In genomic region chr5:68838157-68838718, GRCh38 we compare ENCODE assay signal across 27 cellular contexts.
"Had no signal": no experiment of that assay in that cellular context is flagged by ENCODE, and none has a peak within 500 bp of the region (broad histone marks: within the 10 kb centered on the region; RNA-seq: fewer than 3 reads in every experiment).

No MANE protein-coding gene starts in this region.

- H3K4me1 ChIP-seq: heart right ventricle, left ventricle myocardium inferior, parathyroid adenoma, psoas muscle, spleen, transverse colon had no signal

- ATAC-seq: activated CD8-positive, alpha-beta T cell treated with anti-CD3 and anti-CD28 coated beads for 36 hours; activated naive CD4-positive, alpha-beta T cell treated with anti-CD3 and anti-CD28 coated beads, Interleukin-2, amount 50 U/mL, for 72 hours; heart right ventricle; T-helper 17 cell had no signal

- H3K27me3 Mint-ChIP-seq: activated CD8-positive, alpha-beta T cell treated with anti-CD3 and anti-CD28 coated beads for 36 hours had no signal

- H3K27me3 ChIP-seq: dorsolateral prefrontal cortex, heart right ventricle, spleen, testis, transverse colon, vagina had no signal

- DNase-seq: activated B cell treated with CpG ODN at 0.5 μM for 24 hours; activated CD4-positive, alpha-beta T cell treated with anti-CD3 and anti-CD28 coated beads, Interleukin-2, amount 50 U/mL, for 1 hour; activated CD8-positive, alpha-beta T cell treated with anti-CD3 and anti-CD28 coated beads for 36 hours; activated T-cell treated with anti-CD3 and anti-CD28 coated beads, Interleukin-2, amount 50 U/mL, for 48 hours; cerebellar nuclear complex; dorsolateral prefrontal cortex; effector memory CD4-positive, alpha-beta T cell; erythroblast; foreskin fibroblast; heart right ventricle; kidney glomerular epithelial cell; left ventricle myocardium inferior; naive B cell; nephron progenitor cell; spleen; stimulated activated naive CD4-positive, alpha-beta T cell; T-helper 17 cell; T1000; testis; transverse colon had no signal

- H3K4me3 ChIP-seq: coronary artery, dorsolateral prefrontal cortex, heart right ventricle, left ventricle myocardium inferior, lung, psoas muscle, spleen, testis, transverse colon, vagina had no signal

- H3K9me3 Mint-ChIP-seq: activated B cell treated with CpG ODN at 0.5 μM for 24 hours; activated CD8-positive, alpha-beta T cell treated with anti-CD3 and anti-CD28 coated beads for 36 hours; activated naive CD4-positive, alpha-beta T cell treated with anti-CD3 and anti-CD28 coated beads, Interleukin-2, amount 50 U/mL, for 72 hours; activated T-helper 2 cell treated with anti-CD3 and anti-CD28 coated beads, Interferon-gamma antibody, Interleukin-2, Interleukin-4, amounts not matched to agents 10 μg/mL and 5 μg/mL and 100 μg/mL, durations not matched to agents 14 hours and 24 hours and 36 hours had no signal

- H3K9ac ChIP-seq: parathyroid adenoma had no signal

- H3K36me3 Mint-ChIP-seq: activated naive CD4-positive, alpha-beta T cell treated with anti-CD3 and anti-CD28 coated beads, Interleukin-2, amount 50 U/mL, for 72 hours; naive B cell had no signal

- H3K36me3 ChIP-seq: heart right ventricle, left ventricle myocardium inferior, spleen, transverse colon, vagina had no signal

- H3K27ac ChIP-seq: coronary artery, heart right ventricle, left ventricle myocardium inferior, parathyroid adenoma, psoas muscle, spleen, testis, transverse colon, vagina had no signal

- H3K4me1 Mint-ChIP-seq: activated B cell treated with CpG ODN at 0.5 μM for 24 hours, nephron progenitor cell, T-helper 17 cell had no signal

- H3K79me2 ChIP-seq: parathyroid adenoma had no signal

- H2AFZ ChIP-seq: parathyroid adenoma had no signal

- H3K27ac Mint-ChIP-seq: activated B cell treated with CpG ODN at 0.5 μM for 24 hours; activated CD8-positive, alpha-beta T cell treated with anti-CD3 and anti-CD28 coated beads for 36 hours; activated naive CD4-positive, alpha-beta T cell treated with anti-CD3 and anti-CD28 coated beads, Interleukin-2, amount 50 U/mL, for 72 hours; activated T-helper 2 cell treated with anti-CD3 and anti-CD28 coated beads, Interferon-gamma antibody, Interleukin-2, Interleukin-4, amounts not matched to agents 10 μg/mL and 5 μg/mL and 100 μg/mL, durations not matched to agents 14 hours and 24 hours and 36 hours; naive B cell; nephron progenitor cell; T-helper 17 cell had no signal

- H3K9me3 ChIP-seq: heart right ventricle, left ventricle myocardium inferior, psoas muscle, spleen, testis, transverse colon, vagina had no signal

- H3K4me3 Mint-ChIP-seq: activated B cell treated with CpG ODN at 0.5 μM for 24 hours; activated CD8-positive, alpha-beta T cell treated with anti-CD3 and anti-CD28 coated beads for 36 hours; nephron progenitor cell; T-helper 17 cell had no signal
